9 cellular contexts compared by ENCODE assay signal in the genomic region with DNA sequence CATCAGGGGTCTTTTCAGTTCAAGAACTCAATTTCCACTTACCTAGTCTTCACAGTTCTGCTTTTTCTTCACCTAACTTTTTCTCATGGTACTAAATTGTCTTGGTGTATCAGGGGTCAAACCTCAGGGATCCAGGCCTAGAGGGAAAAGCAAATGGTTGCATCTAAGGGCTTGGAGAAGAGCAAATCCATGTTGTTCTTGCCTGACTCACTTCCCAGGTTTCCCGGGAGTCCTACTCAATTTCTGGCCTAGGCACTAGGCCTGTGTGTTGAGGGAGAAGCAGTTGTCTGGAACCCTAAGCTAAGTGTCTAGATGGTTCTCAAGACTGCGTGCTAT.
DNase-seq lines count a peak whose midpoint lies in the region; ATAC-seq and TF ChIP-seq lines count a peak whose summit lies in the region.
"Had no signal": no experiment of that assay in that cellular context is flagged by ENCODE, and none has a peak within 500 bp of the region (broad histone marks: within the 10 kb centered on the region; RNA-seq: fewer than 3 reads in every experiment).

No MANE protein-coding gene starts in this region.

- TF ChIP-seq POLR2A in tibial nerve (IDR thresholded peaks at IDR 0.05) (no peak), transverse colon (IDR thresholded peaks at IDR 0.05) (no peak)

- no peaks in the 10 kb centered on the region for H3K27me3 Mint-ChIP-seq in activated naive CD8-positive, alpha-beta T cell
- H3K27me3 Mint-ChIP-seq in memory B cell = no peaks in the 10 kb centered on the region
- H3K27me3 Mint-ChIP-seq: IgD-negative memory B cell had no signal

- H3K27ac Mint-ChIP-seq in activated naive CD8-positive, alpha-beta T cell = peak overlapping the region; percentile 46
- H3K27ac Mint-ChIP-seq in memory B cell = peak overlapping the region; percentile 69

- WGBS in heart right ventricle, 2 donors = 56 to 75% methylated on average over 2 of the region's 2 CpGs
- 56 to 60% methylated on average over 2 of the region's 2 CpGs for WGBS in tibial nerve, 2 donors
- WGBS in transverse colon (ENCODE audit: low coverage in 1 of 2), 2 donors = 82% methylated on average over 2 of the region's 2 CpGs; no CpG with 5 or more reads in 1 of the 2 donors

- DNase-seq in heart right ventricle = no peak
- DNase-seq in Right ventricle myocardium superior = no peak
- no peak for DNase-seq in memory B cell (ENCODE audit: low spot score in 2 of 2)
- no peak for DNase-seq in tibial nerve (ENCODE audit: low spot score in 2 of 2)
- DNase-seq in transverse colon = no peak
- no peak for DNase-seq in glomerular visceral epithelial cell (ENCODE audit: extremely low spot score)
- DNase-seq in cerebellum (ENCODE audit: low spot score) = no peak

- H3K4me3 ChIP-seq in heart right ventricle (peak overlapping the region in 7 of 10 donors; percentile 12 to 48 (median 34)), tibial nerve (peak overlapping the region in 3 of 4 donors; percentile 14 to 42 (median 25)), transverse colon (no peak overlapping the region)

- H3K36me3 ChIP-seq in heart right ventricle (no peaks in the 10 kb centered on the region), tibial nerve (no peaks in the 10 kb centered on the region), transverse colon (no peaks in the 10 kb centered on the region)

- no peaks in the 10 kb centered on the region for H3K9me3 Mint-ChIP-seq in activated naive CD8-positive, alpha-beta T cell (ENCODE audit: low read depth)
- no peaks in the 10 kb centered on the region for H3K9me3 Mint-ChIP-seq in memory B cell
- H3K9me3 Mint-ChIP-seq: IgD-negative memory B cell had no signal

- intact Hi-C loops in heart right ventricle (cut with DNase I) = no loop called here
- intact Hi-C loops in Right ventricle myocardium superior (cut with DNase I) = no loop called here
- intact Hi-C loops in transverse colon (cut with DNase I; ENCODE audit: low total_unique reads) = no loop called here

- TF ChIP-seq CTCF in heart right ventricle (IDR thresholded peaks at IDR 0.05) = no peak
- no peak for TF ChIP-seq CTCF in tibial nerve (IDR thresholded peaks at IDR 0.05)
- no peak for TF ChIP-seq CTCF in transverse colon (IDR thresholded peaks at IDR 0.05)

- TF ChIP-seq EP300 in tibial nerve (IDR thresholded peaks at IDR 0.05) (no peak), transverse colon (IDR thresholded peaks at IDR 0.05; ENCODE audit: low read depth) (no peak)

- no peaks in the 10 kb centered on the region for H3K36me3 Mint-ChIP-seq in activated naive CD8-positive, alpha-beta T cell
- H3K36me3 Mint-ChIP-seq in memory B cell = no peaks in the 10 kb centered on the region
- H3K36me3 Mint-ChIP-seq: IgD-negative memory B cell had no signal

- H3K4me3 Mint-ChIP-seq in activated naive CD8-positive, alpha-beta T cell = peak overlapping the region; percentile 44
- peak overlapping the region; percentile 47 for H3K4me3 Mint-ChIP-seq in memory B cell

- H3K4me1 Mint-ChIP-seq in activated naive CD8-positive, alpha-beta T cell (ENCODE audit: low read depth) = peaks cover 15% of the 10 kb centered on the region
- H3K4me1 Mint-ChIP-seq in memory B cell = peaks cover 5% of the 10 kb centered on the region

- H3K27ac ChIP-seq in heart right ventricle = peak overlapping the region in 9 of 10 donors; percentile 47 to 86 (median 76)
- peak overlapping the region in 3 of 4 donors; percentile 31 to 78 (median 72) for H3K27ac ChIP-seq in tibial nerve
- no peak overlapping the region for H3K27ac ChIP-seq in transverse colon

- ATAC-seq in heart right ventricle (peak in 1 of 8 donors; percentile 10), Right ventricle myocardium superior (ENCODE audit: poor library complexity) (no peak), memory B cell (ENCODE audit: low read depth) (no peak)

- in situ Hi-C loops in transverse colon (cut with MboI; ENCODE audit: low pct_ligation_motif_present in 1 of 4, low pct_unique_long_range_greater_than_20kb in 1 of 4, low sequenced_read_pairs in 3 of 4) = loop anchor here in 1 of 4 donors (25.0 kb wide), 2 partner anchors 256 to 381 kb away; a partner anchor contains a TSS

- peaks cover 0 to 56% (median 0%) of the 10 kb centered on the region in 7 donors for H3K27me3 ChIP-seq in heart right ventricle
- H3K27me3 ChIP-seq in tibial nerve = peaks cover 0 to 26% of the 10 kb centered on the region in 2 donors
- no peaks in the 10 kb centered on the region for H3K27me3 ChIP-seq in transverse colon

- H3K9me3 ChIP-seq in heart right ventricle (no peaks in the 10 kb centered on the region), tibial nerve (no peaks in the 10 kb centered on the region), transverse colon (no peaks in the 10 kb centered on the region)

- H3K4me1 ChIP-seq in heart right ventricle = peaks cover 0 to 15% (median 0%) of the 10 kb centered on the region in 9 donors
- H3K4me1 ChIP-seq in tibial nerve = peaks cover 0 to 5% (median 3%) of the 10 kb centered on the region in 4 donors
- H3K4me1 ChIP-seq in transverse colon = no peaks in the 10 kb centered on the region

Comparison
In these comparisons a context has a peak if more than half of its experiments do, and no peak if none do; other contexts are left out.
1. H3K27ac ChIP-seq: peak in heart right ventricle (9 of 10) and tibial nerve (3 of 4); none in transverse colon (0 of 4).
2. H3K4me3 ChIP-seq: peak in heart right ventricle (7 of 10) and tibial nerve (3 of 4); none in transverse colon (0 of 4).